19 cellular contexts compared by ENCODE assay signal in genomic region chr16:27665881-27666280, GRCh38.
DNase-seq lines count a peak whose midpoint lies in the region; ATAC-seq, FAIRE-seq and TF ChIP-seq lines count a peak whose summit lies in the region.
"Had no signal": no experiment of that assay in that cellular context is flagged by ENCODE, and none has a peak within 500 bp of the region (broad histone marks: within the 10 kb centered on the region; RNA-seq: fewer than 3 reads in every experiment).

No MANE protein-coding gene starts in this region.

- dilution Hi-C loops in endothelial cell of umbilical vein (cut with MboI; ENCODE audit: extremely low pct_ligation_motif_present, low sequenced_read_pairs): no loop called here

- intact Hi-C loops in endothelial cell of umbilical vein (cut with micrococcal nuclease) (no loop called here), ovary (cut with DNase I) (no loop called here)

- H3K27me3 ChIP-seq in GM23338 (ENCODE audit: insufficient read depth): no peaks in the 10 kb centered on the region
- H3K27me3 ChIP-seq in MG63: no peaks in the 10 kb centered on the region
- no peaks in the 10 kb centered on the region for H3K27me3 ChIP-seq in endothelial cell of umbilical vein (ENCODE audit: control insufficient read depth in 2 of 2, insufficient read depth in 2 of 2, low read length in 2 of 2)
- no peaks in the 10 kb centered on the region for H3K27me3 ChIP-seq in neural progenitor cell
- no peaks in the 10 kb centered on the region for H3K27me3 ChIP-seq in ovary
- H3K27me3 ChIP-seq: BE2C had no signal

- H3F3A ChIP-seq in GM23338 (replicated peaks; ENCODE audit: low read depth): no peaks in the 10 kb centered on the region
- no peaks in the 10 kb centered on the region for H3F3A ChIP-seq in neural progenitor cell (ENCODE audit: low read depth)

- POLR2A ChIA-PET in endothelial cell of umbilical vein (lab: Charles Lee): no interaction called here

- no peak overlapping the region for H3K4me3 ChIP-seq in GM23338
- no peak overlapping the region for H3K4me3 ChIP-seq in MG63
- no peak overlapping the region for H3K4me3 ChIP-seq in endothelial cell of umbilical vein (replicated peaks in 1 of 3; ENCODE audit: insufficient read depth in 1 of 3, low read depth in 1 of 3, low read length in 3 of 3)
- H3K4me3 ChIP-seq in neural progenitor cell: no peak overlapping the region
- H3K4me3 ChIP-seq in ovary: no peak overlapping the region

- DNase-seq in GM23338 (ENCODE audit: low spot score): peak; percentile 19
- DNase-seq in MG63: peak; percentile 13
- peak; percentile 13 for DNase-seq in endothelial cell of umbilical vein (ENCODE audit: low read depth, low spot score)
- DNase-seq in neural progenitor cell (ENCODE audit: low spot score): no peak
- DNase-seq in ovary: no peak
- no peak for DNase-seq in activated T-cell treated with anti-CD3 and anti-CD28 coated beads for 4 hours
- DNase-seq in GM12891 (ENCODE audit: insufficient read length, low spot score): no peak
- DNase-seq: BE2C; CD4-positive, alpha-beta memory T cell; DMS79; EL; GOT3; H9 had no signal

- H3K9me3 Mint-ChIP-seq in GM23338 (no peaks in the 10 kb centered on the region), neural progenitor cell (no peaks in the 10 kb centered on the region)
- H3K9me3 Mint-ChIP-seq: CD4-positive, alpha-beta memory T cell; H9 had no signal

- H3K36me3 Mint-ChIP-seq in GM23338 (ENCODE audit: low read depth) (no peaks in the 10 kb centered on the region), neural progenitor cell (peaks cover 10% of the 10 kb centered on the region)

- no peaks in the 10 kb centered on the region for H3K4me1 ChIP-seq in GM23338 (ENCODE audit: insufficient read depth)
- H3K4me1 ChIP-seq in endothelial cell of umbilical vein (ENCODE audit: control insufficient read depth, extremely low read depth, insufficient read depth, low read length): no peaks in the 10 kb centered on the region
- H3K4me1 ChIP-seq in neural progenitor cell: no peaks in the 10 kb centered on the region
- no peaks in the 10 kb centered on the region for H3K4me1 ChIP-seq in ovary (ENCODE audit: insufficient read depth)
- H3K4me1 ChIP-seq: BE2C had no signal

- H3K79me2 ChIP-seq in GM23338 (replicated peaks; ENCODE audit: insufficient read depth) (no peaks in the 10 kb centered on the region), endothelial cell of umbilical vein (ENCODE audit: control insufficient read depth, insufficient read depth, low read length) (no peaks in the 10 kb centered on the region), neural progenitor cell (ENCODE audit: low read depth) (no peaks in the 10 kb centered on the region)

- H3K9me3 ChIP-seq in MG63: no peaks in the 10 kb centered on the region
- no peaks in the 10 kb centered on the region for H3K9me3 ChIP-seq in endothelial cell of umbilical vein (replicated peaks; ENCODE audit: control insufficient read depth, insufficient read depth, low read length)
- H3K9me3 ChIP-seq in neural progenitor cell (ENCODE audit: low read depth): no peaks in the 10 kb centered on the region
- H3K9me3 ChIP-seq in ovary: no peaks in the 10 kb centered on the region
- H3K9me3 ChIP-seq: BE2C had no signal

- H3K4me3 Mint-ChIP-seq in GM23338 (no peak overlapping the region), neural progenitor cell (no peak overlapping the region)
- H3K4me3 Mint-ChIP-seq: CD4-positive, alpha-beta memory T cell; H9 had no signal

- no peak for ATAC-seq in GM23338
- no peak for ATAC-seq in SK-N-SH treated with all-trans-retinoic acid at 6 μM for 48 hours
- ATAC-seq: HepG2 had no signal

- H3K27me3 Mint-ChIP-seq in GM23338 (ENCODE audit: insufficient read depth, low read depth, poor library complexity): peaks cover 4% of the 10 kb centered on the region
- H3K27me3 Mint-ChIP-seq in neural progenitor cell (ENCODE audit: insufficient read depth, low read depth): peaks cover 3% of the 10 kb centered on the region
- H3K27me3 Mint-ChIP-seq: CD4-positive, alpha-beta memory T cell had no signal

- peaks cover 2% of the 10 kb centered on the region; the same call in 1 of the 3 replicates for H3K4me1 Mint-ChIP-seq in GM23338
- peaks cover 10% of the 10 kb centered on the region for H3K4me1 Mint-ChIP-seq in neural progenitor cell
- H3K4me1 Mint-ChIP-seq: CD4-positive, alpha-beta memory T cell had no signal

- H3K9ac ChIP-seq in endothelial cell of umbilical vein (replicated peaks; ENCODE audit: extremely low read depth, insufficient read depth, low read length) (no peak overlapping the region), neural progenitor cell (no peak overlapping the region)

- no peak for TF ChIP-seq CTCF in GM23338 (conservative IDR thresholded peaks at IDR 0.05; ENCODE audit: low read depth in 2 of 2)
- no peak for TF ChIP-seq CTCF in endothelial cell of umbilical vein (IDR thresholded peaks at IDR 0.05; ENCODE audit: extremely low read depth in 1 of 2, insufficient read depth in 1 of 2, low read depth in 1 of 2, low read length in 2 of 2)
- TF ChIP-seq CTCF in neural progenitor cell (IDR thresholded peaks at IDR 0.05): no peak
- no peak for TF ChIP-seq CTCF in ovary (IDR thresholded peaks at IDR 0.05)

- TF ChIP-seq EP300 in ovary (IDR thresholded peaks at IDR 0.05): no peak

- H3K9me1 ChIP-seq in endothelial cell of umbilical vein (replicated peaks; ENCODE audit: control insufficient read depth, extremely low read depth, insufficient read depth, low read length): no peaks in the 10 kb centered on the region

- FAIRE-seq in endothelial cell of umbilical vein (lab: Jason Lieb, UNC) (no peak), GM12891 (lab: Jason Lieb, UNC) (no peak)
- FAIRE-seq: A204.1, G401.6, HepG2, HTR-8/SVneo had no signal

- H2AFZ ChIP-seq in GM23338: no peak overlapping the region
- H2AFZ ChIP-seq in endothelial cell of umbilical vein (ENCODE audit: low read depth, low read length): no peak overlapping the region
- H2AFZ ChIP-seq in neural progenitor cell (replicated peaks): no peak overlapping the region

- no peak overlapping the region for H3K27ac Mint-ChIP-seq in GM23338
- peak overlapping the region; percentile 2 for H3K27ac Mint-ChIP-seq in neural progenitor cell
- H3K27ac Mint-ChIP-seq: CD4-positive, alpha-beta memory T cell; H9 had no signal

- H3K27ac ChIP-seq in GM23338 (ENCODE audit: low read depth): no peak overlapping the region
- no peak overlapping the region for H3K27ac ChIP-seq in endothelial cell of umbilical vein (ENCODE audit: insufficient read depth, low read depth, low read length)
- H3K27ac ChIP-seq in neural progenitor cell: no peak overlapping the region
- no peak overlapping the region for H3K27ac ChIP-seq in ovary
- H3K27ac ChIP-seq: C4-2B had no signal

- H3K36me3 ChIP-seq in GM23338 (ENCODE audit: insufficient read depth) (no peaks in the 10 kb centered on the region), MG63 (no peaks in the 10 kb centered on the region; the same call in 1 of the 2 replicates), endothelial cell of umbilical vein (ENCODE audit: control insufficient read depth in 2 of 2, extremely low read depth in 1 of 2, insufficient read depth in 2 of 2, low read length in 2 of 2) (no peaks in the 10 kb centered on the region), neural progenitor cell (no peaks in the 10 kb centered on the region), ovary (no peaks in the 10 kb centered on the region)
- H3K36me3 ChIP-seq: BE2C had no signal

- H3K9me2 ChIP-seq in GM23338 (ENCODE audit: insufficient read depth): no peaks in the 10 kb centered on the region

- TF ChIP-seq POLR2A in endothelial cell of umbilical vein (IDR thresholded peaks at IDR 0.05; ENCODE audit: low read depth, low read length): no peak
- no peak for TF ChIP-seq POLR2A in ovary (IDR thresholded peaks at IDR 0.05)
- TF ChIP-seq POLR2A in GM12891 (IDR thresholded peaks at IDR 0.05; ENCODE audit: low read depth, low read length): no peak

- CTCF ChIA-PET in endothelial cell of umbilical vein (lab: Charles Lee): no interaction called here

- no peaks in the 10 kb centered on the region for H4K20me1 ChIP-seq in GM23338 (replicated peaks; ENCODE audit: insufficient read depth)
- H4K20me1 ChIP-seq in endothelial cell of umbilical vein (replicated peaks; ENCODE audit: control insufficient read depth, extremely low read depth, insufficient read depth, low read length): no peaks in the 10 kb centered on the region
- no peaks in the 10 kb centered on the region for H4K20me1 ChIP-seq in neural progenitor cell (ENCODE audit: low read depth)

- BruUV-seq in endothelial cell of umbilical vein (replicated peaks; lab: Mats Ljungman, UMichigan): no TSS peak

- no peak overlapping the region for H3K4me2 ChIP-seq in GM23338
- H3K4me2 ChIP-seq in endothelial cell of umbilical vein (ENCODE audit: insufficient read depth, low read length): no peak overlapping the region
- no peak overlapping the region for H3K4me2 ChIP-seq in neural progenitor cell

TF ChIP-seq in GM23338, 12 proteins besides CTCF, POLR2A, EP300 and RAD21:
- TF ChIP-seq ZNF114 (CRISPR knock-in tag; IDR thresholded peaks at IDR 0.05): no peak

TF ChIP-seq in endothelial cell of umbilical vein, 7 proteins besides CTCF, POLR2A, EP300 and RAD21:
- TF ChIP-seq MYC (IDR thresholded peaks at IDR 0.05; ENCODE audit: low read depth, low read length) (no peak), POLR2AphosphoS5 (IDR thresholded peaks at IDR 0.05; ENCODE audit: insufficient read depth, low read depth, low read length) (no peak), MAX (IDR thresholded peaks at IDR 0.05; ENCODE audit: insufficient read depth, insufficient read length) (no peak)

TF ChIP-seq in GM12891, 5 proteins besides CTCF, POLR2A, EP300 and RAD21:
- TF ChIP-seq PAX5 (IDR thresholded peaks at IDR 0.05; ENCODE audit: insufficient read depth, low read length, severe bottlenecking) (no peak), SPI1 (IDR thresholded peaks at IDR 0.05; ENCODE audit: low read depth, low read length) (no peak), POLR2AphosphoS5 (IDR thresholded peaks at IDR 0.05; ENCODE audit: low read depth, low read length) (no peak), TAF1 (IDR thresholded peaks at IDR 0.05; ENCODE audit: low read depth, low read length) (no peak), POU2F2 (IDR thresholded peaks at IDR 0.05; ENCODE audit: low read depth, low read length) (no peak)
TF ChIP-seq in GM12891: peak in this region for 0.

Comparison
In these comparisons a context has a peak if more than half of its experiments do, and no peak if none do; other contexts are left out.
1. DNase-seq: peak in GM23338 (single experiment), MG63 (single experiment) and endothelial cell of umbilical vein (single experiment); none in neural progenitor cell (single experiment), ovary (0 of 5), activated T-cell treated with anti-CD3 and anti-CD28 coated beads for 4 hours (single experiment) and GM12891 (single experiment).